29 cellular contexts compared by ENCODE assay signal in the genomic region with DNA sequence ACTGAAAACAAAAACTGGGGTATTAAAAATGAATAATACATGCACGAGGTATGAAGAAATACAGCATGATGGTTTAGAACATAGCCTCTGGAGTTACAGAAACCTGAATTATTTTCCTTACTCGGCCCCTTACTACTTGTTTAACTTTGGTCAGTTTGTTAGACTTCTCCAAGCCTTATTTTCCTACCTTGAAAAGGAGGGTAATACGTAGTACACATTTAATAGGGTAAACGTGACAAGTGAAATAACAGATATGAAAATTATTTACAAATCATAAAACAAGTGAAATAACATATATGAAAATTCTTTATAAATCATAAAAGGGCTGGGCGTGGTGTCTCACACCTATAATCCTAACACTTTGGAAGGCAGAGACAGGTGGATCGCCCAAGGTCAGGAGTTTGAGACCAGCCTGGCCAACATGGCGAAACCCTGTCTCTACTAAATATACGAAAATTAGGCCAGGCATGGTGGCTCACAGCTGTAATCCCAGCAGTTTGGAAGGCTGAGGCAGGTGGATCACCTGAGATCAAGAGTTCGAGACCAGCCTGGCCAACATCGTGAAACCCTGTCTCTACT. TPM values are rescaled to one million over a fixed set of nuclear protein-coding genes. Genes with fewer than 3 reads are reported as not detected.
"Had no signal": no experiment of that assay in that cellular context is flagged by ENCODE, and none has a peak within 500 bp of the region (broad histone marks: within the 10 kb centered on the region; RNA-seq: fewer than 3 reads in every experiment).

No MANE protein-coding gene starts in this region.

- H3K4me1 Mint-ChIP-seq: naive thymus-derived CD8-positive, alpha-beta T cell; nephron progenitor cell; neural crest cell; stimulated activated effector memory CD8-positive, alpha-beta T cell treated with anti-CD3 and anti-CD28 coated beads, Interleukin-12 subunit alpha, Interleukin-12 subunit beta, amount 100 ng/mL, for 72 hours; stimulated activated naive B cell treated with anti-CD40 and anti-IgM and Interleukin-4, amounts not matched to agents 10 μg/mL and 1 μg/mL and 100 μg/mL, for 72 hours had no signal

- H3K4me1 ChIP-seq: parathyroid adenoma, psoas muscle, sigmoid colon, thyroid gland, tibial nerve, upper lobe of right lung, vagina had no signal

- H3K9me3 ChIP-seq: neutrophil, psoas muscle, right lobe of liver, sigmoid colon, thoracic aorta, thyroid gland, tibial nerve, upper lobe of right lung, vagina had no signal

- H3K27me3 Mint-ChIP-seq: progenitor cell of endocrine pancreas had no signal

- ATAC-seq: naive thymus-derived CD8-positive, alpha-beta T cell; natural killer cell treated with Interleukin-12 subunit alpha and Interleukin-12 subunit beta and Interleukin-15 and Interleukin-18, amount 100 ng/mL, for 72 hours; psoas muscle; right cardiac atrium; right lobe of liver; stimulated activated effector memory CD8-positive, alpha-beta T cell treated with anti-CD3 and anti-CD28 coated beads, Interleukin-12 subunit alpha, Interleukin-12 subunit beta, amount 100 ng/mL, for 72 hours; stimulated activated naive B cell treated with anti-CD40 and anti-IgM and Interleukin-4, amounts not matched to agents 10 μg/mL and 1 μg/mL and 100 μg/mL, for 72 hours; upper lobe of right lung had no signal

- DNase-seq: naive thymus-derived CD8-positive, alpha-beta T cell; nephron progenitor cell; nucleus accumbens; posterior cingulate gyrus; psoas muscle; right cardiac atrium; right lobe of liver; sigmoid colon; small intestine; stimulated activated CD4-positive, alpha-beta T cell treated with anti-CD3 and anti-CD28 coated beads, Interleukin-15, amount 100 ng/mL, for 24 hours; stimulated activated CD4-positive, alpha-beta T cell treated with anti-CD3 and anti-CD28 coated beads, Interleukin-2, amount 100 ng/mL, for 24 hours; stimulated activated CD4-positive, alpha-beta T cell treated with anti-CD3 and anti-CD28 coated beads, Interleukin-2, amount 100 ng/mL, for 48 hours; stimulated activated CD4-positive, alpha-beta T cell treated with anti-CD3 and anti-CD28 coated beads, Interleukin-4, amount 100 ng/mL, for 24 hours; stimulated activated naive B cell treated with anti-CD40 and anti-IgM and Interleukin-4, amounts not matched to agents 10 μg/mL and 1 μg/mL and 100 μg/mL, for 72 hours; stimulated activated naive CD4-positive, alpha-beta T cell treated with Interleukin-2 at 50 U/mL for 16 hours; stomach; thyroid gland; upper lobe of right lung had no signal

- H3K27me3 ChIP-seq: neutrophil, right lobe of liver, sigmoid colon, stomach, tibial nerve, vagina had no signal

- H3K9ac ChIP-seq: parathyroid adenoma had no signal

- H2AFZ ChIP-seq: parathyroid adenoma had no signal

- H3K36me3 ChIP-seq: neutrophil, right lobe of liver, sigmoid colon, stomach, thoracic aorta, thyroid gland, tibial nerve, upper lobe of right lung, vagina had no signal

- FAIRE-seq: small intestine had no signal

- H3K4me3 ChIP-seq: psoas muscle, right lobe of liver, sigmoid colon, stomach, thoracic aorta, thyroid gland, tibial nerve, upper lobe of right lung, vagina had no signal

- H3K4me3 Mint-ChIP-seq: naive thymus-derived CD8-positive, alpha-beta T cell; natural killer cell treated with Interleukin-12 subunit alpha and Interleukin-12 subunit beta and Interleukin-15 and Interleukin-18, amount 100 ng/mL, for 72 hours; nephron progenitor cell; neural crest cell; stimulated activated effector memory CD8-positive, alpha-beta T cell treated with anti-CD3 and anti-CD28 coated beads, Interleukin-12 subunit alpha, Interleukin-12 subunit beta, amount 100 ng/mL, for 72 hours; stimulated activated naive B cell treated with anti-CD40 and anti-IgM and Interleukin-4, amounts not matched to agents 10 μg/mL and 1 μg/mL and 100 μg/mL, for 72 hours; stimulated activated naive CD8-positive, alpha-beta T cell treated with anti-CD3 and anti-CD28 coated beads, Interleukin-15, Interleukin-2, amounts not matched to agents 100 ng/mL and 50 ng/mL, for 24 hours; type B pancreatic cell had no signal

- H3K27ac Mint-ChIP-seq: naive thymus-derived CD8-positive, alpha-beta T cell; natural killer cell treated with Interleukin-12 subunit alpha and Interleukin-12 subunit beta and Interleukin-15 and Interleukin-18, amount 100 ng/mL, for 72 hours; nephron progenitor cell; progenitor cell of endocrine pancreas; stimulated activated effector memory CD8-positive, alpha-beta T cell treated with anti-CD3 and anti-CD28 coated beads, Interleukin-12 subunit alpha, Interleukin-12 subunit beta, amount 100 ng/mL, for 72 hours; stimulated activated naive B cell treated with anti-CD40 and anti-IgM and Interleukin-4, amounts not matched to agents 10 μg/mL and 1 μg/mL and 100 μg/mL, for 72 hours; stimulated activated naive CD8-positive, alpha-beta T cell treated with anti-CD3 and anti-CD28 coated beads, Interleukin-15, Interleukin-2, amounts not matched to agents 100 ng/mL and 50 ng/mL, for 24 hours; type B pancreatic cell had no signal

- H3K36me3 Mint-ChIP-seq: natural killer cell treated with Interleukin-12 subunit alpha and Interleukin-12 subunit beta and Interleukin-15 and Interleukin-18, amount 100 ng/mL, for 72 hours; stimulated activated effector memory CD8-positive, alpha-beta T cell treated with anti-CD3 and anti-CD28 coated beads, Interleukin-12 subunit alpha, Interleukin-12 subunit beta, amount 100 ng/mL, for 72 hours; stimulated activated naive B cell treated with anti-CD40 and anti-IgM and Interleukin-4, amounts not matched to agents 10 μg/mL and 1 μg/mL and 100 μg/mL, for 72 hours; type B pancreatic cell had no signal

- H3K9me3 Mint-ChIP-seq: natural killer cell treated with Interleukin-12 subunit alpha and Interleukin-12 subunit beta and Interleukin-15 and Interleukin-18, amount 100 ng/mL, for 72 hours; nephron progenitor cell; neural crest cell; stimulated activated naive CD8-positive, alpha-beta T cell treated with anti-CD3 and anti-CD28 coated beads, Interleukin-15, Interleukin-2, amounts not matched to agents 100 ng/mL and 50 ng/mL, for 24 hours; type B pancreatic cell had no signal

- H3K27ac ChIP-seq: neutrophil, parathyroid adenoma, psoas muscle, sigmoid colon, stomach, thoracic aorta, thyroid gland, tibial nerve, upper lobe of right lung, vagina had no signal

RNA-seq across cellular contexts. Expression of a gene that starts 11.4 kb away (rescaled TPM):
- total RNA-seq: naive thymus-derived CD8-positive, alpha-beta T cell had no signal
- polyA plus RNA-seq: naive thymus-derived CD8-positive, alpha-beta T cell had no signal
